ENCODE assay signal across 12 cellular contexts in the genomic region with DNA sequence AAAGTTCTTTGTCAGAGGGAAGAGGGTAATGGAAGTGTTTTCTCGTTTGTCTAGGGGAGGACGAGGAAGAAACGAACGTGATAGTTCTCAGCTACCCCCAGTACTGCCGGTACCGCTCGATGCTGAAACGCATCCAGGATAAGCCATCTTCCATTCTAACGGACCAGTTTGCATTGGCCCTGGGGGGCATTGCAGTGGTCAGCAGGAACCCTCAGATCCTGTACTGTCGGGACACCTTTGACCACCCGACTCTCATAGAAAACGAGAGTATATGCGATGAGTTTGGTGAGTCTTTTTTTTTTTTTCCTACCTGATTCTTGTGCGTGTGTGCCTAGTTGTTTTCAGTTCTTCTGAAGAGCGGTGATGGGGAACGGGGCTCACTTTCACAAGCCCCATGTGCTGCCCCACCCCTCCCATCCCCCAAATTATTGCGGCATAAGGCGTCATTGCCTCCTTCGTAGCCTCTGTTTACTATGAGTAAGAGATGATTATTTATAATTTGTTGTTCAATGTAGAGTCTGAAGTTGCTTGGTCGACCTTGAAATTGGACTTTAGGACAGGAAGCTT.
DNase-seq lines count a peak whose midpoint lies in the region; ATAC-seq lines count a peak whose summit lies in the region.
"Had no signal": no experiment of that assay in that cellular context is flagged by ENCODE, and none has a peak within 500 bp of the region (broad histone marks: within the 10 kb centered on the region; RNA-seq: fewer than 3 reads in every experiment).

No MANE protein-coding gene starts in this region.

- no peak overlapping the region for H2BK5ac ChIP-seq in trophoblast cell (ENCODE audit: low read depth, low read length, poor library complexity)

- peak overlapping the region; percentile 70 for H3K27ac Mint-ChIP-seq in activated T-cell treated with anti-CD3 and anti-CD28 coated beads, Interleukin-2, amount 50 U/mL, for 24 hours
- H3K27ac Mint-ChIP-seq: type B pancreatic cell had no signal

- H2AK5ac ChIP-seq in trophoblast cell (ENCODE audit: low read length): no peak overlapping the region

- peaks cover 10% of the 10 kb centered on the region for H3K9me3 Mint-ChIP-seq in activated T-cell treated with anti-CD3 and anti-CD28 coated beads, Interleukin-2, amount 50 U/mL, for 24 hours

- no peaks in the 10 kb centered on the region for H3K79me2 ChIP-seq in trophoblast cell (ENCODE audit: control insufficient read depth, insufficient read depth, low read length, poor library complexity)

- H3K36me3 ChIP-seq in trophoblast cell (ENCODE audit: control insufficient read depth in 1 of 2, insufficient read depth in 2 of 2, low read length in 2 of 2): peaks cover 0 to 4% of the 10 kb centered on the region in 2 experiments
- H3K36me3 ChIP-seq: HAP-1 had no signal

- H3K4me3 Mint-ChIP-seq in activated T-cell treated with anti-CD3 and anti-CD28 coated beads, Interleukin-2, amount 50 U/mL, for 24 hours: no peak overlapping the region
- H3K4me3 Mint-ChIP-seq: type B pancreatic cell had no signal

- H3K9me3 ChIP-seq in trophoblast cell (ENCODE audit: insufficient read depth, low read depth, low read length): no peaks in the 10 kb centered on the region
- H3K9me3 ChIP-seq: HAP-1 had no signal

- H2BK120ac ChIP-seq in trophoblast cell (ENCODE audit: insufficient read depth, low read length, poor library complexity): no peak overlapping the region

- no CpG with 5 or more reads among the region's 20 CpGs for WGBS in trophoblast cell (ENCODE audit: extremely low coverage, insufficient coverage, insufficient read length)

- no peak overlapping the region for H3K14ac ChIP-seq in trophoblast cell (ENCODE audit: low read length)

- no peak overlapping the region for H2AFZ ChIP-seq in trophoblast cell (ENCODE audit: insufficient read depth, low read length, poor library complexity)

- H4K12ac ChIP-seq in trophoblast cell (ENCODE audit: low read depth, low read length): no peak overlapping the region

- H4K91ac ChIP-seq in trophoblast cell (ENCODE audit: low read depth, low read length): no peak overlapping the region

- H3K36me3 Mint-ChIP-seq in activated T-cell treated with anti-CD3 and anti-CD28 coated beads, Interleukin-2, amount 50 U/mL, for 24 hours (ENCODE audit: low read depth): peaks cover 96% of the 10 kb centered on the region

- peaks cover 0 to 2% of the 10 kb centered on the region in 2 experiments for H3K4me1 ChIP-seq in trophoblast cell (ENCODE audit: control insufficient read depth in 1 of 2, insufficient read depth in 2 of 2, low read length in 2 of 2)

- H3K23ac ChIP-seq in trophoblast cell (ENCODE audit: low read length): peak overlapping the region; percentile 60

- peaks cover 86% of the 10 kb centered on the region for H3K4me1 Mint-ChIP-seq in activated T-cell treated with anti-CD3 and anti-CD28 coated beads, Interleukin-2, amount 50 U/mL, for 24 hours (ENCODE audit: low read depth)

- H2BK12ac ChIP-seq in trophoblast cell (ENCODE audit: low read length): no peak overlapping the region

- peak overlapping the region; percentile 44 for H3K9ac ChIP-seq in trophoblast cell (ENCODE audit: low read length)

- H3K27me3 Mint-ChIP-seq in activated T-cell treated with anti-CD3 and anti-CD28 coated beads, Interleukin-2, amount 50 U/mL, for 24 hours: no peaks in the 10 kb centered on the region
- H3K27me3 Mint-ChIP-seq: type B pancreatic cell had no signal

- peak; percentile 84 for ATAC-seq in GM21515 (IDR thresholded peaks at IDR 0.05; ENCODE audit: unreplicated experiment)
- ATAC-seq in HG03175 (IDR thresholded peaks at IDR 0.05; ENCODE audit: unreplicated experiment): peak; percentile 85

- H4K8ac ChIP-seq in trophoblast cell (ENCODE audit: low read depth, low read length): no peak overlapping the region

- no peaks in the 10 kb centered on the region for H3K79me1 ChIP-seq in trophoblast cell (ENCODE audit: low read length)

- no peak overlapping the region for H3K18ac ChIP-seq in trophoblast cell (ENCODE audit: low read length)

- no peak overlapping the region for H3K4me2 ChIP-seq in trophoblast cell (ENCODE audit: low read length)

- H3K4me3 ChIP-seq in trophoblast cell (ENCODE audit: low read depth, low read length): peak overlapping the region; percentile 46
- H3K4me3 ChIP-seq: HAP-1 had no signal

- H3K27ac ChIP-seq in trophoblast cell (ENCODE audit: low read depth, low read length): no peak overlapping the region

- no peak overlapping the region for H3K4ac ChIP-seq in trophoblast cell (ENCODE audit: low read depth, low read length)

- DNase-seq in activated T-cell treated with anti-CD3 and anti-CD28 coated beads, Interleukin-2, amount 50 U/mL, for 24 hours: no peak
- no peak for DNase-seq in activated T-cell treated with anti-CD3 and anti-CD28 coated beads, Interleukin-2, amount 50 U/mL, for 48 hours
- DNase-seq in trophoblast cell (no peak), hypothalamus (lab: John Stamatoyannopoulos, UW) (no peak), NCI-H1105 treated with DMSO at 0.1 percent for 48 hours (lab: John Stamatoyannopoulos, UW) (no peak), RKO (ENCODE audit: low spot score) (no peak)
- DNase-seq: mesenchymal stem cell; stimulated activated CD4-positive, alpha-beta T cell treated with anti-CD3 and anti-CD28 coated beads, Interleukin-12 subunit alpha, Interleukin-12 subunit beta, amount 100 ng/mL, for 4 hours had no signal

- no peaks in the 10 kb centered on the region for H3K27me3 ChIP-seq in trophoblast cell (ENCODE audit: insufficient read depth, low read length)
